In the genomic region with DNA sequence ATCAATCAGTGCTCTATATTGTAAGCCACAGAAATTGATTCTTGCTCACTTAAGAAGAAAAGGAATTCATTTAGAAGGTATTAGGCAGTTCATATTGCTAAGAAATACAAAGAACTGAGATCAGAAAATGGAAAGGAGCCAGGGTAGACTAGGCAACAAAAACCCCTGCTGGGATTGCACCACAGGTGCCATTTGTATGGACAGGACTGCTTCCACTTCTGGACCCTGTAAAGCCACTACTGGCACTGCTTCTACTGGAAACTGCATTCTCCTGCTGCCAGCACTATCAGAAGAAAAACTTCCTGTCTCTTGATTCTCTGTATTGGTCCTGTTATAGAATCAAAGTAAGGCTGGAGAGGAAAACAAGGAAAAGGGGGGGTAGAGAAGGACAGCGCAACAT, we compare ENCODE assay signal across 14 cellular contexts. TPM values are rescaled to one million over a fixed set of nuclear protein-coding genes. Genes with fewer than 3 reads are reported as not detected.
A peak's percentile ranks its signal among the peaks of the same experiment; 100 is the strongest.
DNase-seq lines count a peak whose midpoint lies in the region; ATAC-seq and TF ChIP-seq lines count a peak whose summit lies in the region.
"Had no signal": no experiment of that assay in that cellular context is flagged by ENCODE, and none has a peak within 500 bp of the region (broad histone marks: within the 10 kb centered on the region; RNA-seq: fewer than 3 reads in every experiment).

No MANE protein-coding gene starts in this region.

- H4K20me1 ChIP-seq in DND-41 (ENCODE audit: insufficient read depth, low read length) (peaks cover 22% of the 10 kb centered on the region; the same call in 1 of the 2 replicates), Loucy (ENCODE audit: insufficient read depth, low read length, poor library complexity, severe bottlenecking) (peaks cover 22% of the 10 kb centered on the region)

- H2AFZ ChIP-seq in DND-41 (ENCODE audit: low read depth, low read length) (no peak overlapping the region), Loucy (ENCODE audit: low read length) (no peak overlapping the region)

- H3K27me3 Mint-ChIP-seq in mesothelial cell of epicardium (ENCODE audit: low read depth), result no peaks in the 10 kb centered on the region
- H3K27me3 Mint-ChIP-seq: dendritic cell treated with granulocyte-macrophage colony-stimulating factor and Interleukin-4, amounts not matched to agents 40 ng/mL and 50 ng/mL, for 4 days had no signal

- H3K27ac ChIP-seq in DND-41 (ENCODE audit: low read length), result peak overlapping the region; percentile 43
- peak overlapping the region in 3 of 59 donors; percentile 7 to 37 (median 9) for H3K27ac ChIP-seq in dorsolateral prefrontal cortex
- H3K27ac ChIP-seq in vagina, result no peak overlapping the region
- H3K27ac ChIP-seq: Peyer's patch had no signal

- H3K4me1 ChIP-seq in DND-41 (ENCODE audit: insufficient read depth, low read length), result peaks cover 24% of the 10 kb centered on the region
- H3K4me1 ChIP-seq in Loucy (ENCODE audit: insufficient read depth, low read length, poor library complexity, severe bottlenecking), result peaks cover 44% of the 10 kb centered on the region
- H3K4me1 ChIP-seq in vagina, result no peaks in the 10 kb centered on the region
- H3K4me1 ChIP-seq: Peyer's patch had no signal

- H3K4me3 Mint-ChIP-seq in mesothelial cell of epicardium, result no peak overlapping the region
- H3K4me3 Mint-ChIP-seq: dendritic cell treated with granulocyte-macrophage colony-stimulating factor and Interleukin-4, amounts not matched to agents 40 ng/mL and 50 ng/mL, for 4 days had no signal

- H3K27me3 ChIP-seq in DND-41 (ENCODE audit: insufficient read depth, low read length, poor library complexity) (no peaks in the 10 kb centered on the region), Loucy (ENCODE audit: insufficient read depth, low read length, poor library complexity, severe bottlenecking) (no peaks in the 10 kb centered on the region), dorsolateral prefrontal cortex (no peaks in the 10 kb centered on the region), vagina (no peaks in the 10 kb centered on the region)
- H3K27me3 ChIP-seq: Peyer's patch had no signal

- ATAC-seq in DND-41 (ENCODE audit: insufficient read depth, low read depth) (no peak), HG03196 (IDR thresholded peaks at IDR 0.05; ENCODE audit: unreplicated experiment) (no peak)

- peaks cover 33% of the 10 kb centered on the region for H3K9me3 Mint-ChIP-seq in mesothelial cell of epicardium

- H3K4me3 ChIP-seq in DND-41 (ENCODE audit: low read depth in 1 of 2, low read length in 2 of 2), result peak overlapping the region in 1 of 2 experiments; percentile 44; a peak in 1 of 4 replicates
- H3K4me3 ChIP-seq in Loucy (ENCODE audit: low read length, poor library complexity, severe bottlenecking), result no peak overlapping the region
- no peak overlapping the region for H3K4me3 ChIP-seq in dorsolateral prefrontal cortex
- H3K4me3 ChIP-seq in vagina, result no peak overlapping the region
- H3K4me3 ChIP-seq: lung, Peyer's patch had no signal

- TF ChIP-seq POLR2A in vagina (IDR thresholded peaks at IDR 0.05), result no peak

- H3K36me3 Mint-ChIP-seq in mesothelial cell of epicardium, result peaks cover 33% of the 10 kb centered on the region

- DNase-seq in DND-41 (no peak), brain pericyte (ENCODE audit: low read depth, low spot score) (peak; percentile 75), mesothelial cell of epicardium (ENCODE audit: low spot score in 2 of 2, unreplicated experiment in 2 of 2) (no peak), dorsolateral prefrontal cortex (no peak), vagina (ENCODE audit: extremely low spot score in 2 of 2) (no peak)
- DNase-seq in activated CD4-positive, alpha-beta T cell treated with anti-CD3 and anti-CD28 coated beads, Interleukin-2, amount 50 U/mL, for 4 hours, result no peak
- DNase-seq: activated CD4-positive, alpha-beta T cell treated with anti-CD3 and anti-CD28 coated beads, Interleukin-2, amount 50 U/mL, for 48 hours; HCEC 1CT; Peyer's patch; T-helper 2 cell had no signal

- H3K9me2 ChIP-seq in Loucy (replicated peaks; ENCODE audit: low read depth, low read length), result no peaks in the 10 kb centered on the region

- peak overlapping the region; percentile 58 for H3K4me2 ChIP-seq in DND-41 (ENCODE audit: insufficient read depth, low read length)
- H3K4me2 ChIP-seq in Loucy (ENCODE audit: low read depth, low read length, poor library complexity, severe bottlenecking), result peak overlapping the region; percentile 46

- H3K36me3 ChIP-seq in DND-41 (ENCODE audit: insufficient read depth, low read length), result peaks cover 7% of the 10 kb centered on the region
- H3K36me3 ChIP-seq in Loucy (ENCODE audit: insufficient read depth, low read length), result peaks cover 3% of the 10 kb centered on the region; the same call in 1 of the 2 replicates
- H3K36me3 ChIP-seq in vagina, result peaks cover 0 to 8% of the 10 kb centered on the region in 2 donors
- H3K36me3 ChIP-seq: Peyer's patch had no signal

- peak overlapping the region; percentile 24 for H3K27ac Mint-ChIP-seq in mesothelial cell of epicardium
- H3K27ac Mint-ChIP-seq: dendritic cell treated with granulocyte-macrophage colony-stimulating factor and Interleukin-4, amounts not matched to agents 40 ng/mL and 50 ng/mL, for 4 days had no signal

- H3F3A ChIP-seq in Loucy (ENCODE audit: low read depth), result 0 out of 2 replicates have a peak, but pooled peaks cover 9% of the 10 kb centered on the region

- peaks cover 21% of the 10 kb centered on the region for H3K9me3 ChIP-seq in DND-41 (ENCODE audit: insufficient read depth, low read length, severe bottlenecking)
- H3K9me3 ChIP-seq in Loucy (ENCODE audit: insufficient read depth, low read depth, low read length), result peaks cover 22% of the 10 kb centered on the region
- H3K9me3 ChIP-seq in vagina, result peaks cover 19% of the 10 kb centered on the region

- H3K4me1 Mint-ChIP-seq in mesothelial cell of epicardium, result peaks cover 14% of the 10 kb centered on the region

- TF ChIP-seq CTCF in DND-41 (IDR thresholded peaks at IDR 0.05; ENCODE audit: borderline replicate concordance, extremely low read depth, low read length, poor library complexity, severe bottlenecking) (no peak), Loucy (conservative IDR thresholded peaks at IDR 0.05; ENCODE audit: low read length) (no peak), mesothelial cell of epicardium (IDR thresholded peaks at IDR 0.05; ENCODE audit: unreplicated experiment) (no peak), dorsolateral prefrontal cortex (IDR thresholded peaks at IDR 0.05 in 54 of 56, conservative IDR thresholded peaks at IDR 0.05 in 2 of 56; ENCODE audit: low read depth in 1 of 56, partially characterized antibody in 56 of 56) (no peak), vagina (IDR thresholded peaks at IDR 0.05) (no peak)

- H3K79me2 ChIP-seq in DND-41 (ENCODE audit: insufficient read depth, low read length) (peaks cover 61% of the 10 kb centered on the region), Loucy (ENCODE audit: insufficient read depth, low read length) (peaks cover 88% of the 10 kb centered on the region)

- intact Hi-C loops in dorsolateral prefrontal cortex (cut with DNase I), result no loop called here
- intact Hi-C loops in vagina (cut with DNase I), result no loop called here

- H3K9ac ChIP-seq in DND-41 (ENCODE audit: low read depth, low read length) (no peak overlapping the region), Loucy (ENCODE audit: low read depth, low read length, poor library complexity, severe bottlenecking) (no peak overlapping the region)

RNA-seq across cellular contexts. Expression of gene CERT1, which starts 45.9 kb away (rescaled TPM):
- total RNA-seq in mesothelial cell of epicardium, result 35.6 to 42.7 TPM (median 38.3 TPM) in 3 replicates
- total RNA-seq in dorsolateral prefrontal cortex, result 10 to 100 TPM; 37.0 to 86.0 (median 61.1) TPM
- total RNA-seq in vagina, result 44.2 TPM

RNA-seq across cellular contexts. Expression of gene POLK, which starts 46.2 kb away (rescaled TPM):
- total RNA-seq in mesothelial cell of epicardium (25.9 to 29.7 TPM (median 29.2 TPM) in 3 replicates), dorsolateral prefrontal cortex (10 to 100 TPM; 30.3 to 55.8 (median 41.3) TPM), vagina (31.4 TPM)
